Comparison of ENCODE assay signal across 8 cellular contexts in the genomic region with DNA sequence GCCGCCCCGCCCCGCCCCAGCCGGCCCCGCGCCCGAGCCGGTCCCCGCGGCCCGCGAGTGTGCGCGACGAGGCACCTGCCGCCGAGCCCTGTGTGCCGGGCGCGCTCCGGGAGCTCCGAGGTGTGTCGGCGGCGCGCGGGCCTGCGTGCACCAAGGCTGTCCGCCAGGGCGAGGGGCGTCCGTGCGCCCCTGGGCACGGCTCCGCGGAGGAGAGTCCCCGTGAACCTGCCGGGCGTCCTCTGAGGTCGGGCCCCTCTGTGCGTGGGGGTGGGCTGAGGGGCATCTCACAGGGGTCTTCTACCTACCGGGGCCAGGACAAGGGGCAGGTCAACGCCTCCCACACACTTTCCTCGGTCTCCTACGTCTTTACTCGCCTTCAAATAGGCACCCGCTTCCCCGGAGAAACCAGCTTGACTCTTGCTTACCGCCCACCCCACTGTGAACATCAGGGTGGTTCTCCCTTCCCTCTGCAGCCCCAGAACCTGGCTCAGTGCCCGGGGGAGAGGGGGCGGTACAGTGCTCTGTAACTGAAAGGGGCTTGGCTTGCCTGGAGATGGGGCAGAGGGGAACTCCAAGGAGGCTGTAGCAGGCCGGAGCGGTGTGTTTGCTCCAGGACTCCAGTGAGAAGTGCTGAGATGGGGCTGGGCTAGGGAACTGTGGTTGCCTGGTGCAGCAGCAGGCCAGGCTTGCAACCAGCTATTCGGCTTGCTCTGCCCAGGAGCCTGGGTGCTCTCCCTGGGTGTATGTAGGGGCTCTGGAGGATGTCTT. TPM values are rescaled to one million over a fixed set of nuclear protein-coding genes. Genes with fewer than 3 reads are reported as not detected.
DNase-seq lines count a peak whose midpoint lies in the region; ATAC-seq and TF ChIP-seq lines count a peak whose summit lies in the region.

Gene SAMD10, minus strand, starts transcription at position 94 of the 768 bp plus-strand sequence. CDS start 175 bp downstream, outside the sequence.

- peak; percentile 52 for ATAC-seq in GM18868 (IDR thresholded peaks at IDR 0.05; ENCODE audit: unreplicated experiment)
- ATAC-seq in SK-N-SH treated with all-trans-retinoic acid at 6 μM for 48 hours = peak; percentile 51
- ATAC-seq in HG02973 (IDR thresholded peaks at IDR 0.05; ENCODE audit: unreplicated experiment) = no peak

- DNase-seq in AG04450 (ENCODE audit: low read depth, low spot score) = no peak
- DNase-seq in activated naive CD8-positive, alpha-beta T cell treated with anti-CD3 and anti-CD28 coated beads for 36 hours = peak; percentile 95
- no peak for DNase-seq in iPS DF 6.9 (ENCODE audit: low read depth, low spot score)

- CTCF ChIA-PET in AG04450 (lab: Charles Lee) = interaction anchor here (0.8 to 1.8 kb wide), 11 partner anchors 10 to 442 kb away, joined by 3 to 8 read pairs (median 5); partner anchors contain the start of genes PTK6 and TPD52L2

- H3K9me3 ChIP-seq in AG04450 (ENCODE audit: control insufficient read depth, insufficient read depth, low read length) = no peaks in the 10 kb centered on the region; the same call in 1 of the 2 replicates
- H3K9me3 ChIP-seq in iPS DF 6.9 (ENCODE audit: control insufficient read depth, insufficient read depth, low read length) = no peaks in the 10 kb centered on the region

- WGBS in iPS DF 6.9 (ENCODE audit: insufficient coverage, insufficient read length) = no CpG with 5 or more reads among the region's 54 CpGs

- POLR2A ChIA-PET in AG04450 (lab: Yijun Ruan, JAX) = interaction anchor here (0.5 kb wide), 1 partner anchor 438 kb away, joined by 5 read pairs; no protein-coding TSS in a partner anchor

- H3K27ac Mint-ChIP-seq in activated naive CD8-positive, alpha-beta T cell treated with anti-CD3 and anti-CD28 coated beads for 36 hours = peak within 1 kb of the TSS; percentile 97

- peak within 1 kb of the TSS; percentile 65 for H3K27ac ChIP-seq in AG04450 (ENCODE audit: low read depth, low read length)
- H3K27ac ChIP-seq in KMS-11 = peak within 1 kb of the TSS; percentile 68
- H3K27ac ChIP-seq in iPS DF 6.9 (ENCODE audit: low read length) = no peak within 1 kb of the TSS
- peak within 1 kb of the TSS; percentile 69 to 97 (median 91) for H3K27ac ChIP-seq in skin epidermis

- H3K4me1 Mint-ChIP-seq in activated naive CD8-positive, alpha-beta T cell treated with anti-CD3 and anti-CD28 coated beads for 36 hours = peaks cover 56% of the 10 kb centered on the region

- peaks cover 29% of the 10 kb centered on the region for H3K4me1 ChIP-seq in KMS-11 (ENCODE audit: low read depth, poor library complexity, severe bottlenecking)
- H3K4me1 ChIP-seq in iPS DF 6.9 (ENCODE audit: control insufficient read depth, insufficient read depth, low read length) = peaks cover 5% of the 10 kb centered on the region; the same call in 1 of the 2 replicates

- H4K20me1 ChIP-seq in KMS-11 (ENCODE audit: insufficient read depth) = no peaks in the 10 kb centered on the region

- H3K9ac ChIP-seq in KMS-11 = peak within 1 kb of the TSS; percentile 64

- H2AFZ ChIP-seq in KMS-11 (ENCODE audit: low read depth) = peak within 1 kb of the TSS; percentile 88

- H3K27me3 Mint-ChIP-seq in activated naive CD8-positive, alpha-beta T cell treated with anti-CD3 and anti-CD28 coated beads for 36 hours = no peaks in the 10 kb centered on the region

- H3K79me2 ChIP-seq in KMS-11 (ENCODE audit: insufficient read depth, low read depth) = peaks cover 32% of the 10 kb centered on the region

- H3K4me2 ChIP-seq in KMS-11 = peak within 1 kb of the TSS; percentile 92

- H3K9me3 Mint-ChIP-seq in activated naive CD8-positive, alpha-beta T cell treated with anti-CD3 and anti-CD28 coated beads for 36 hours = no peaks in the 10 kb centered on the region

- no peaks in the 10 kb centered on the region for H3K27me3 ChIP-seq in AG04450 (ENCODE audit: control insufficient read depth, insufficient read depth, low read length)
- no peaks in the 10 kb centered on the region for H3K27me3 ChIP-seq in KMS-11 (ENCODE audit: insufficient read depth, low read depth)
- no peaks in the 10 kb centered on the region for H3K27me3 ChIP-seq in iPS DF 6.9 (ENCODE audit: control insufficient read depth, insufficient read depth, low read length)

- H3K4me3 Mint-ChIP-seq in activated naive CD8-positive, alpha-beta T cell treated with anti-CD3 and anti-CD28 coated beads for 36 hours = peak within 1 kb of the TSS; percentile 94

- 0 out of 2 replicates have a peak, but pooled peaks have one; percentile 5 for TF ChIP-seq CTCF in AG04450 (IDR thresholded peaks at IDR 0.05; ENCODE audit: low read depth, low read length)
- TF ChIP-seq CTCF in KMS-11 (conservative IDR thresholded peaks at IDR 0.05; ENCODE audit: low read depth, low read length) = no peak

- H3K36me3 ChIP-seq in KMS-11 (ENCODE audit: insufficient read depth) (peaks cover 3% of the 10 kb centered on the region; the same call in 1 of the 2 replicates), iPS DF 6.9 (ENCODE audit: control insufficient read depth, insufficient read depth, low read length) (no peaks in the 10 kb centered on the region; the same call in 1 of the 2 replicates)

- H3K4me3 ChIP-seq in AG04450 (ENCODE audit: low read depth, low read length) (peak within 1 kb of the TSS; percentile 56), KMS-11 (IDR thresholded peaks at IDR 0.05; ENCODE audit: insufficient read depth, low read depth, low read length) (peak within 1 kb of the TSS; percentile 9), iPS DF 6.9 (ENCODE audit: low read length) (peak within 1 kb of the TSS; percentile 76), skin epidermis (peak within 1 kb of the TSS; percentile 55 to 96 (median 88))

- H3K36me3 Mint-ChIP-seq in activated naive CD8-positive, alpha-beta T cell treated with anti-CD3 and anti-CD28 coated beads for 36 hours = peaks cover 32% of the 10 kb centered on the region

TF ChIP-seq in SK-N-SH treated with all-trans-retinoic acid at 6 μM for 48 hours, 23 proteins besides CTCF, POLR2A, EP300 and RAD21:
- TF ChIP-seq ZNF70 (CRISPR knock-in tag; IDR thresholded peaks at IDR 0.05) (no peak), ARNTL (CRISPR knock-in tag; IDR thresholded peaks at IDR 0.05; ENCODE audit: borderline replicate concordance, low read depth) (no peak), POU6F1 (CRISPR knock-in tag; IDR thresholded peaks at IDR 0.05; ENCODE audit: borderline replicate concordance, low read depth) (no peak)

RNA-seq across cellular contexts. Expression of gene SAMD10, which starts in this region (rescaled TPM):
- 1.3 and 1.8 TPM in 2 replicates for polyA plus RNA-seq in AG04450 (2011; rRNA removed)
- polyA minus RNA-seq in AG04450 (2011; rRNA and poly(A)+ RNA removed) = 0.51 and 0.74 TPM in 2 replicates
- total RNA-seq in activated naive CD8-positive, alpha-beta T cell treated with anti-CD3 and anti-CD28 coated beads for 36 hours = 10 to 100 TPM; 16.7 to 19.3 TPM

Comparison
In these comparisons a context has a peak if more than half of its experiments do, and no peak if none do; other contexts are left out.
1. H3K4me3 ChIP-seq: peak in every context shown above with its lines; median percentile 88 in skin epidermis; 76 in iPS DF 6.9; 56 in AG04450; 9 in KMS-11.